ENCODE assay signal across 7 cellular contexts in the genomic region with DNA sequence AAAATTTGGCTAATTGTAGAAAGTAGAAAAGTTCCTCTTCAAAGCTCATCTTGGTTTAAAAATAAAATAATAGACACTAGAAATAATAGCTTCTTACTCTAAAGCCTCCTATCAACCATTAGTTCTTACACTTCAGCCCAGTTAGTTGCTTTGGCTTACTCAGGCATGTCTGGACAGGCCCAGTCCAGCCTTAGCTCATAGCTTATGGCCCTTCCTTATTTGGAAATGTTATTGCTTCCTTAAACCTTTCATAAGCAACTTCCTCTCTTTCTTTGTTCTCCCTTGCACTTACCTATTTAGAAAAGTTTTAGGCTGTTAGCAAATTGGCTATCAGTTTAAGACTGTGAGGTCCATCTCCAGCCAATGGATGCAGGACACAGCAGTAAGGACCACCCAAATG.
DNase-seq lines count a peak whose midpoint lies in the region; FAIRE-seq and TF ChIP-seq lines count a peak whose summit lies in the region.
"Not testable (repeated sequence)": the region's sequence is repeated elsewhere in the genome, so short reads cannot be mapped to it uniquely, and the experiment has no call there.

No MANE protein-coding gene starts in this region.

- POLR2A ChIA-PET in MCF 10A (lab: Yijun Ruan, JAX): not testable (repeated sequence)

- H3K27me3 ChIP-seq in keratinocyte (ENCODE audit: control insufficient read depth, extremely low read depth, insufficient read depth, low read length); smooth muscle cell (ENCODE audit: low read depth): not testable (repeated sequence)

- not testable (repeated sequence) for H3K27ac ChIP-seq in keratinocyte (ENCODE audit: control insufficient read depth, insufficient read depth, low read length)
- H3K27ac ChIP-seq in smooth muscle cell (ENCODE audit: low read depth): peak overlapping the region; percentile 36

- not testable (repeated sequence) for TF ChIP-seq POLR2A in NB4 (IDR thresholded peaks at IDR 0.05; ENCODE audit: extremely low read depth, insufficient read length)

- CTCF ChIA-PET in MCF 10A (lab: Yijun Ruan, JAX): not testable (repeated sequence)

- H3K4me1 ChIP-seq in keratinocyte (ENCODE audit: control insufficient read depth, extremely low read depth, insufficient read depth, low read length); smooth muscle cell (ENCODE audit: low read depth): not testable (repeated sequence)

- not testable (repeated sequence) for H3K4me2 ChIP-seq in keratinocyte (ENCODE audit: control insufficient read depth, extremely low read depth, insufficient read depth, low read depth, low read length)
- H3K4me2 ChIP-seq in smooth muscle cell: peak overlapping the region; percentile 17

- peak overlapping the region; percentile 75 for H3K27ac Mint-ChIP-seq in MCF 10A (ENCODE audit: low read depth, unreplicated experiment)

- dilution Hi-C loops in keratinocyte (cut with MboI; ENCODE audit: extremely low pct_ligation_motif_present, low sequenced_read_pairs): not testable (repeated sequence)

- peak; percentile 25 for DNase-seq in HT1080 (ENCODE audit: low read depth)
- DNase-seq in NB4 (ENCODE audit: low read depth): peak; percentile 2
- peak; percentile 52 for DNase-seq in SKM-1 (lab: John Stamatoyannopoulos, UW; ENCODE audit: unreplicated experiment)
- peak; percentile 39 for DNase-seq in MCF 10A (ENCODE audit: unreplicated experiment)
- peak; percentile 18 for DNase-seq in fibroblast of mammary gland (ENCODE audit: low read depth)
- DNase-seq in keratinocyte (ENCODE audit: low read depth, low spot score); smooth muscle cell (lab: John Stamatoyannopoulos, UW; ENCODE audit: unreplicated experiment): not testable (repeated sequence)

- not testable (repeated sequence) for H3F3A ChIP-seq in smooth muscle cell (ENCODE audit: low read depth)

- intact Hi-C loops in MCF 10A (cut with micrococcal nuclease): not testable (repeated sequence)

- not testable (repeated sequence) for H3K4me3 Mint-ChIP-seq in MCF 10A (ENCODE audit: unreplicated experiment)

- not testable (repeated sequence) for H4K20me1 ChIP-seq in keratinocyte (ENCODE audit: control insufficient read depth, extremely low read depth, insufficient read depth, low read length); smooth muscle cell (ENCODE audit: low read depth)

- not testable (repeated sequence) for H3K9me1 ChIP-seq in keratinocyte (ENCODE audit: control insufficient read depth, extremely low read depth, insufficient read depth, low read length)

- not testable (repeated sequence) for TF ChIP-seq CTCF in NB4 (IDR thresholded peaks at IDR 0.05; ENCODE audit: low read depth, low read length); MCF 10A (IDR thresholded peaks at IDR 0.05; ENCODE audit: unreplicated experiment); fibroblast of mammary gland (conservative IDR thresholded peaks at IDR 0.05; ENCODE audit: control insufficient read depth, insufficient read depth, low read depth, low read length); keratinocyte (optimal IDR thresholded peaks at IDR 0.05 in 1 of 3, IDR thresholded peaks at IDR 0.05 in 1 of 3, conservative IDR thresholded peaks at IDR 0.05 in 1 of 3; ENCODE audit: extremely low read depth in 1 of 3, insufficient read depth in 2 of 3, low read length in 3 of 3); smooth muscle cell (IDR thresholded peaks at IDR 0.05; ENCODE audit: borderline replicate concordance, insufficient read depth, poor library complexity, severe bottlenecking)

- BruUV-seq in MCF 10A (replicated peaks; lab: Mats Ljungman, UMichigan): not testable (repeated sequence)

- not testable (repeated sequence) for H3K27me3 Mint-ChIP-seq in MCF 10A (ENCODE audit: insufficient read depth, unreplicated experiment)

- not testable (repeated sequence) for H3K9me3 Mint-ChIP-seq in MCF 10A (ENCODE audit: unreplicated experiment)

- H2AFZ ChIP-seq in keratinocyte (ENCODE audit: control insufficient read depth, low read length) (peak overlapping the region; percentile 32), smooth muscle cell (ENCODE audit: low read depth) (peak overlapping the region; percentile 92)

- H3K36me3 ChIP-seq in keratinocyte (ENCODE audit: control insufficient read depth in 2 of 2, extremely low read depth in 1 of 2, insufficient read depth in 2 of 2, low read length in 2 of 2); smooth muscle cell (ENCODE audit: low read depth): not testable (repeated sequence)

- not testable (repeated sequence) for H3K9me3 ChIP-seq in keratinocyte (ENCODE audit: control insufficient read depth, low read depth, low read length); smooth muscle cell (replicated peaks; ENCODE audit: low read depth)

- not testable (repeated sequence) for H3K9ac ChIP-seq in keratinocyte (ENCODE audit: control insufficient read depth, extremely low read depth, insufficient read depth, low read length); smooth muscle cell (ENCODE audit: low read depth)

- not testable (repeated sequence) for H3K79me2 ChIP-seq in keratinocyte (ENCODE audit: control insufficient read depth, insufficient read depth, low read length); smooth muscle cell (ENCODE audit: low read depth)

- FAIRE-seq in keratinocyte (lab: Jason Lieb, UNC): not testable (repeated sequence)

- H3K4me3 ChIP-seq in NB4 (ENCODE audit: low read depth, low read length); fibroblast of mammary gland (ENCODE audit: control insufficient read depth, low read depth, low read length); keratinocyte (ENCODE audit: control insufficient read depth in 2 of 3, extremely low read depth in 1 of 3, insufficient read depth in 2 of 3, low read depth in 1 of 3, low read length in 3 of 3); smooth muscle cell: not testable (repeated sequence)

- H3K36me3 Mint-ChIP-seq in MCF 10A (ENCODE audit: insufficient read depth, unreplicated experiment): not testable (repeated sequence)

- H3K4me1 Mint-ChIP-seq in MCF 10A (ENCODE audit: insufficient read depth, unreplicated experiment): not testable (repeated sequence)
